ENCODE assay signal across 10 cellular contexts in the genomic region with DNA sequence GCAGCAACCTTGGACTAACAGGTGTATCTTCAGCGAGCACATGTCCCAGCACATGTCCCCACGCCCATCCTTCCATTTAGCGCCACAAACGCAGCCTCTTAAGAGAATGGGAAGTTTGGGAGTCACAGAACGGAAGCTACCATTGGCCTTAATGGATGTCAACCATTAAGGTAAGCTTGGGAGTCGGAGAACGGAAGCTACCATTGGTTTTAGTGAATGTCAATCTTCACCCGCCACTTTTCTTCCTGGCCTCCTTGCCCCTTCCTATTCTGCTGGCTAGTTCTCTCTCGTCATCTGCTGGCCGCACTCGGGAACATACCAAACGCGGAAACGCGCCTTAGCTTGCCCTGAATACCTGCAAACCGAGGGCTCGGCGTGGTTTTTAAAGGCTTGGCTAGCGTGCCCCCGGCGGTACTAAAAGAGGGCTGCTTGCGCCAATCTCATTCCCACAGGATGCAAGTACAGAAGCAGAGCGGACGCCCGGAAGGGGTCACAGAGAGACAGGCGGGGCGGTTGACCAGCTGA. TPM values are rescaled to one million over a fixed set of nuclear protein-coding genes. Genes with fewer than 3 reads are reported as not detected.
DNase-seq lines count a peak whose midpoint lies in the region; ATAC-seq and TF ChIP-seq lines count a peak whose summit lies in the region.
"Had no signal": no experiment of that assay in that cellular context is flagged by ENCODE, and none has a peak within 500 bp of the region (broad histone marks: within the 10 kb centered on the region; RNA-seq: fewer than 3 reads in every experiment).

No MANE protein-coding gene starts in this region.

- H3K27me3 Mint-ChIP-seq in nephron (ENCODE audit: low read depth) = peaks cover 12% of the 10 kb centered on the region

- TF ChIP-seq CTCF in AG09319 (IDR thresholded peaks at IDR 0.05; ENCODE audit: low read depth, low read length) (peak; percentile 39), nephron (IDR thresholded peaks at IDR 0.05; ENCODE audit: unreplicated experiment in 3 of 3) (no peak), GM10266 (IDR thresholded peaks at IDR 0.05; ENCODE audit: control insufficient read depth, insufficient read depth, low read depth, missing control alignments) (no peak)

- H3K9me3 Mint-ChIP-seq in nephron = no peaks in the 10 kb centered on the region

- DNase-seq in AG09319 (ENCODE audit: extremely low read depth, low read depth) (no peak), RPMI7951 (ENCODE audit: low read depth) (peak; percentile 80), fibroblast of peridontal ligament (ENCODE audit: extremely low read depth) (peak; percentile 57), GM10266 (ENCODE audit: extremely low spot score) (no peak), activated gamma-delta T cell treated with Interleukin-2 at 50 U/mL for 16 hours (no peak), HT-29 (ENCODE audit: low spot score) (no peak)
- DNase-seq: DND-41 had no signal

- H3K36me3 Mint-ChIP-seq in nephron (ENCODE audit: low read depth) = no peaks in the 10 kb centered on the region

- H3K4me1 Mint-ChIP-seq in nephron = no peaks in the 10 kb centered on the region

- H3K4me3 Mint-ChIP-seq in nephron = peak overlapping the region in 2 of 3 experiments; percentile 46 to 55

- no peak for ATAC-seq in GM19328 (IDR thresholded peaks at IDR 0.05; ENCODE audit: unreplicated experiment)

- no peak overlapping the region for H3K27ac Mint-ChIP-seq in nephron

RNA-seq across cellular contexts. Expression of a gene that starts 24.3 kb away (rescaled TPM):
- total RNA-seq in RPMI7951 (2014; rRNA removed; shearing (Covaris generic)) = 1.1 and 1.3 TPM in 2 replicates
- not detected in 2 replicates for total RNA-seq in HT-29 (2014; rRNA removed; shearing (Covaris generic))
- total RNA-seq: lung microvascular endothelial cell had no signal

Comparison
In these comparisons a context has a peak if more than half of its experiments do, and no peak if none do; other contexts are left out.
1. DNase-seq: peak in RPMI7951 (single experiment) and fibroblast of peridontal ligament (single experiment); none in AG09319 (single experiment), GM10266 (single experiment), activated gamma-delta T cell treated with Interleukin-2 at 50 U/mL for 16 hours (single experiment) and HT-29 (single experiment).